ENCODE assay signal across 7 cellular contexts in the genomic region with DNA sequence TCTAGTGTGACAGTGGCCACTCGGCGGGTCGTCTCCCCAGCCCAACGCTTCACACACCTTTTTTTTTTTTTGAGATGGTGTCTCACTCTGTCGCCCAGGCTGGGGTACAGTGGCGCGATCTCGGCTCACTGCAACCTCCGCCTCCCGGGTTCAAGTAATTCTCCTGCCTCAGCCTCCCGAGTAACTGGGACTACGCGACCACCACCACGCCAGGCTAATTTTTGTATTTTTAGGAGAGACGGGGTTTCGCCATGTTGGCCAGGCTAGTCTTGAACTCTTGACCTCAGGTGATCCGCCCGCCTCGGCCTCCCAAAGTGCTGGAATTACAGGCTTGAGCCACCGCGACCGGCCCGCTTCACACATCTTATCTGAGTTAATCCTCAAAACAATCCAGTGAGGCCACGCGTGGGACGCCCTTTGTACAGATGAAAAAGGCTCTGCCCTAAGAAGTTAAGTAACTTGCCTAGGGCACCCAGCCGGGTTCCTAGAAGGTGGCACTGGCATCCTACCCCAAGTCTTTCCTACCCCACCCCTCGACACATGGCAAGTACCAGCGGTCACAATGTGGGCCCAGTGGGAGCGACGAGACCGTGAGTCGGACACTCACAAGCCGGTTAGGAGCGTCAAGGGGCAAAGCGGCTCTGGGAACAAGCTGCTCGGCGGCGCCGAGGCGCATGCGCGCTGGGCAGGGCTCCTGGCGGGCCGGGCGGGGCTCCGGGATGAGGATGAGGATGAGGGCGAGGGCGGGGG. TPM values are rescaled to one million over a fixed set of nuclear protein-coding genes. Genes with fewer than 3 reads are reported as not detected.
DNase-seq lines count a peak whose midpoint lies in the region; ATAC-seq and TF ChIP-seq lines count a peak whose summit lies in the region.
"Not testable (repeated sequence)": the region's sequence is repeated elsewhere in the genome, so short reads cannot be mapped to it uniquely, and the experiment has no call there.

No MANE protein-coding gene starts in this region.

- not testable (repeated sequence) for TF ChIP-seq POLR2A in gastroesophageal sphincter (IDR thresholded peaks at IDR 0.05)

- peak overlapping the region in 3 of 4 donors; percentile 25 to 67 (median 27) for H3K27ac ChIP-seq in gastroesophageal sphincter

- not testable (repeated sequence) for H3K27me3 ChIP-seq in gastroesophageal sphincter

- WGBS in gastroesophageal sphincter (ENCODE audit: low coverage in 1 of 2), 2 donors: 25 to 37% methylated on average over 11 to 28 of the region's 49 CpGs

- TF ChIP-seq CTCF in GM10266 (IDR thresholded peaks at IDR 0.05; ENCODE audit: control insufficient read depth, insufficient read depth, low read depth, missing control alignments); gastroesophageal sphincter (IDR thresholded peaks at IDR 0.05): not testable (repeated sequence)

- peaks cover 0 to 44% (median 16%) of the 10 kb centered on the region in 3 donors for H3K4me1 ChIP-seq in gastroesophageal sphincter

- H3K9me3 ChIP-seq in gastroesophageal sphincter: not testable (repeated sequence)

- peak; percentile 71 for DNase-seq in GM10266 (ENCODE audit: extremely low spot score)
- peak; percentile 9 to 48 for DNase-seq in NCI-H446 (lab: John Stamatoyannopoulos, UW)
- peak; percentile 73 for DNase-seq in activated CD4-positive, alpha-beta T cell treated with anti-CD3 and anti-CD28 coated beads for 48 hours
- DNase-seq in T47D (ENCODE audit: low read depth in 1 of 2, low spot score in 1 of 2): peak; percentile 86 to 87
- peak; percentile 65 for DNase-seq in medulla oblongata (ENCODE audit: extremely low spot score)
- not testable (repeated sequence) for DNase-seq in skeletal muscle cell (ENCODE audit: low read depth)

- in situ Hi-C loops in T47D (cut with HindIII; ENCODE audit: low pct_unique_long_range_greater_than_20kb, low sequenced_read_pairs): not testable (repeated sequence)

- H3K36me3 ChIP-seq in gastroesophageal sphincter: peaks cover 0 to 15% of the 10 kb centered on the region in 2 donors

- ATAC-seq in gastroesophageal sphincter: not testable (repeated sequence)

- peak overlapping the region; percentile 12 to 44 for H3K4me3 ChIP-seq in gastroesophageal sphincter
- H3K4me3 ChIP-seq in skeletal muscle cell (ENCODE audit: low read depth, low read length): peak overlapping the region; percentile 47

- not testable (repeated sequence) for TF ChIP-seq EP300 in gastroesophageal sphincter (IDR thresholded peaks at IDR 0.05)

RNA-seq across cellular contexts. Expression of a gene that starts 5.2 kb away (rescaled TPM):
- 10 to 100 TPM; 44.0 to 76.9 (median 64.8) TPM for total RNA-seq in gastroesophageal sphincter

RNA-seq across cellular contexts. Expression of a gene that starts 28.0 kb away (rescaled TPM):
- total RNA-seq in gastroesophageal sphincter: 10 to 100 TPM; 25.6 to 61.6 (median 32.3) TPM

RNA-seq across cellular contexts. Expression of a gene that starts 42.3 kb away (rescaled TPM):
- 10 to 100 TPM; 33.9 to 58.4 (median 41.9) TPM for total RNA-seq in gastroesophageal sphincter
